Comparison of ENCODE assay signal across 8 cellular contexts in the genomic region with DNA sequence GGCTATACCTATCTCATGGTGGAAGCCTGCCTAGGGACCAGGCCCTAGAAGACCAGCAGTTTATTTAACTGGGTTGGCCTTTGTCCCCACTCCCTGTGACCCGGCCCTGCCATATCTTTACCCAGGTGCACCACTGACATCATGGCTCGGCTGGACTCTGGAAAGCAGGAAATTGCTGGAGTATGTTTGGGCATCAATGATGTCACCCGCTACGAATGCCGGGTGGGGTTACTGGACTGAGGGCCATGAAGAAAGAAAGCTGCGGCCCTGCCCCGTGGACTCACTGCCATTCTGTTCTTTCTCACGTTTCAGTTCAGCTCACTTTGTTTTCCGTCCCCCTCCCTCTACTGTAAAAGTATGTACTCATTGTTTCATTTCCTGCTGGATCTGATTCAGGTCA.
DNase-seq lines count a peak whose midpoint lies in the region; ATAC-seq and TF ChIP-seq lines count a peak whose summit lies in the region.
"Not testable (repeated sequence)": the region's sequence is repeated elsewhere in the genome, so short reads cannot be mapped to it uniquely, and the experiment has no call there.

No MANE protein-coding gene starts in this region.

- not testable (repeated sequence) for H3K27me3 Mint-ChIP-seq in endothelial cell (ENCODE audit: unreplicated experiment)

- H3K36me3 ChIP-seq in left ventricle myocardium inferior; mucosa of descending colon (ENCODE audit: low read depth): not testable (repeated sequence)

- not testable (repeated sequence) for H3K4me1 ChIP-seq in left ventricle myocardium inferior; mucosa of descending colon (ENCODE audit: low read depth)

- H3K27ac Mint-ChIP-seq in endothelial cell (ENCODE audit: unreplicated experiment), result not testable (repeated sequence)

- not testable (repeated sequence) for ATAC-seq in mucosa of descending colon

- H3K9me3 ChIP-seq in left ventricle myocardium inferior (replicated peaks); mucosa of descending colon: not testable (repeated sequence)

- not testable (repeated sequence) for H3K9me3 Mint-ChIP-seq in endothelial cell (ENCODE audit: unreplicated experiment)

- intact Hi-C loops in left ventricle myocardium inferior (cut with micrococcal nuclease); mucosa of descending colon (cut with DNase I, micrococcal nuclease): not testable (repeated sequence)

- not testable (repeated sequence) for TF ChIP-seq CTCF in endothelial cell (IDR thresholded peaks at IDR 0.05; ENCODE audit: unreplicated experiment); left ventricle myocardium inferior (IDR thresholded peaks at IDR 0.05; ENCODE audit: borderline replicate concordance); mucosa of descending colon (IDR thresholded peaks at IDR 0.05)

- H3K4me3 ChIP-seq in left ventricle myocardium inferior, mucosa of descending colon: not testable (repeated sequence)

- H3K4me3 Mint-ChIP-seq in endothelial cell (ENCODE audit: unreplicated experiment), result not testable (repeated sequence)

- DNase-seq in EL, result peak; percentile 21
- DNase-seq in M059J (ENCODE audit: low read depth), result peak; percentile 52
- peak; percentile 1 for DNase-seq in activated CD4-positive, alpha-beta T cell treated with anti-CD3 and anti-CD28 coated beads for 48 hours
- DNase-seq in astrocyte of the hippocampus (ENCODE audit: low read depth, low spot score), result peak; percentile 21
- DNase-seq in endothelial cell (ENCODE audit: low spot score), result peak; percentile 1
- DNase-seq in left ventricle myocardium inferior, result peak; percentile 11
- peak; percentile 7 to 30 (median 26) for DNase-seq in mucosa of descending colon
- peak; percentile 21 for DNase-seq in smooth muscle cell of the brain vasculature (ENCODE audit: low read depth, low spot score)

- not testable (repeated sequence) for H3K36me3 Mint-ChIP-seq in endothelial cell (ENCODE audit: low read depth, unreplicated experiment)

- not testable (repeated sequence) for H3K27ac ChIP-seq in left ventricle myocardium inferior (replicated peaks)

- H3K4me1 Mint-ChIP-seq in endothelial cell (ENCODE audit: unreplicated experiment), result not testable (repeated sequence)

- not testable (repeated sequence) for H3K27me3 ChIP-seq in left ventricle myocardium inferior (ENCODE audit: low read depth)

Comparison
In these comparisons a context has a peak if more than half of its experiments do, and no peak if none do; other contexts are left out.
1. DNase-seq: peak in every context shown above with its lines; median percentile 52 in M059J; 26 in mucosa of descending colon; 21 in EL; 21 in astrocyte of the hippocampus; 21 in smooth muscle cell of the brain vasculature; 11 in left ventricle myocardium inferior; 1 in activated CD4-positive, alpha-beta T cell treated with anti-CD3 and anti-CD28 coated beads for 48 hours; 1 in endothelial cell.